Comparison of ENCODE assay signal across 7 cellular contexts in the genomic region with DNA sequence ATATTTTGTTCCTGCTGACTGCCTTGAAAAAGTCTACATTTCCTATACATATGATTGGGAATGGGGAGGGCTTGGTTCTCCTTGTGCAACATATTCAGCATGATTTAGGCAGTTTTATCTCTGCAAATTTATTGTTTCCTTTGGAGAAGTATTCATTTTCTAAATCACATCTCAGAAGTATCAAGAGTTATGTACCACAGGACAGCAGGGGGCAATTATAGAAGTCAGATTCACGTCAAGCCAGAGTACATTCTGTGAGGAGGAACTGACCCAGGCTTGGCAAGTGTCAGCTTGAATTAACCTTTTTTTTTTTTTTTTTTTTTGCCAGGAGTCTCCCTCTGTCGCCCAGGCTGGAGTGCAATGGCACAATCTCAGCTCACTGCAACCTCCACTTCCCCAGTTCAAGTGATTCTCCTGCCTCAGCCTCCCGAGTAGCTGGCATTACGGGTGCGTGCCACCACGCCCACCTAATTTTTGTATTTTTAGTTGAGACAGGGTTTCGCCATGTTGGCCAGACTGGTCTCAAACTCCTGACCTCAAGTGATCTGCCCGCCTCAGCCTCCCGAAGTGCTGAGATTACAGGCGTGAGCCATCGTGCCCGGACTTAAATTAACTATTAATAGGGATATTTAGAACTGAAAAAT. TPM values are rescaled to one million over a fixed set of nuclear protein-coding genes. Genes with fewer than 3 reads are reported as not detected.
DNase-seq lines count a peak whose midpoint lies in the region; ATAC-seq, FAIRE-seq and TF ChIP-seq lines count a peak whose summit lies in the region.
"Not testable (repeated sequence)": the region's sequence is repeated elsewhere in the genome, so short reads cannot be mapped to it uniquely, and the experiment has no call there.

No MANE protein-coding gene starts in this region.

- H3K79me2 ChIP-seq in SK-N-SH (ENCODE audit: insufficient read depth); endothelial cell of umbilical vein (ENCODE audit: control insufficient read depth, insufficient read depth, low read length): not testable (repeated sequence)

- H3K36me3 ChIP-seq in SK-N-SH (replicated peaks in 1 of 2; ENCODE audit: control insufficient read depth in 1 of 2, insufficient read depth in 2 of 2, low read length in 1 of 2); endothelial cell of umbilical vein (ENCODE audit: control insufficient read depth in 2 of 2, extremely low read depth in 1 of 2, insufficient read depth in 2 of 2, low read length in 2 of 2); gastrocnemius medialis: not testable (repeated sequence)

- intact Hi-C loops in activated naive CD4-positive, alpha-beta T cell treated with anti-CD3 and anti-CD28 coated beads for 36 hours (cut with micrococcal nuclease); gastrocnemius medialis (cut with DNase I; ENCODE audit: low total_unique reads): not testable (repeated sequence)
- intact Hi-C loops in endothelial cell of umbilical vein (cut with micrococcal nuclease): loop anchor here (2.0 kb wide), 1 partner anchor 17 kb away; the partner anchor contains the start of gene SMCHD1

- not testable (repeated sequence) for H3K9me1 ChIP-seq in endothelial cell of umbilical vein (replicated peaks; ENCODE audit: control insufficient read depth, extremely low read depth, insufficient read depth, low read length)

- peak; percentile 43 for FAIRE-seq in endothelial cell of umbilical vein (lab: Jason Lieb, UNC)

- peaks cover 76% of the 10 kb centered on the region for H3K4me1 Mint-ChIP-seq in activated naive CD4-positive, alpha-beta T cell treated with anti-CD3 and anti-CD28 coated beads for 36 hours (ENCODE audit: low read depth)

- TF ChIP-seq EP300 in SK-N-SH (IDR thresholded peaks at IDR 0.05; ENCODE audit: borderline replicate concordance in 1 of 2, low read depth in 1 of 2, low read length in 1 of 2): not testable (repeated sequence)

- POLR2A ChIA-PET in SK-N-SH (lab: Yijun Ruan, JAX); endothelial cell of umbilical vein (lab: Charles Lee): not testable (repeated sequence)

- H3K27me3 Mint-ChIP-seq in activated naive CD4-positive, alpha-beta T cell treated with anti-CD3 and anti-CD28 coated beads for 36 hours (ENCODE audit: low read depth): not testable (repeated sequence)

- H3K9me3 ChIP-seq in SK-N-SH; endothelial cell of umbilical vein (replicated peaks; ENCODE audit: control insufficient read depth, insufficient read depth, low read length); gastrocnemius medialis: not testable (repeated sequence)

- H3K27ac Mint-ChIP-seq in activated naive CD4-positive, alpha-beta T cell treated with anti-CD3 and anti-CD28 coated beads for 36 hours: peak overlapping the region; percentile 85

- H3K27me3 ChIP-seq in SK-N-SH (ENCODE audit: insufficient read depth); endothelial cell of umbilical vein (ENCODE audit: control insufficient read depth in 2 of 2, insufficient read depth in 2 of 2, low read length in 2 of 2); gastrocnemius medialis: not testable (repeated sequence)

- H3K4me2 ChIP-seq in SK-N-SH: not testable (repeated sequence)
- H3K4me2 ChIP-seq in endothelial cell of umbilical vein (ENCODE audit: insufficient read depth, low read length): peak overlapping the region; percentile 87

- H3K9me2 ChIP-seq in SK-N-SH: not testable (repeated sequence)

- H3K4me3 ChIP-seq in GM12875 (ENCODE audit: low read depth, low read length): peak overlapping the region; percentile 10
- peak overlapping the region; percentile 29 for H3K4me3 ChIP-seq in Jurkat, Clone E6-1 (ENCODE audit: low read length)
- not testable (repeated sequence) for H3K4me3 ChIP-seq in SK-N-SH (ENCODE audit: low read depth in 2 of 2, low read length in 1 of 2); endothelial cell of umbilical vein (replicated peaks in 1 of 3; ENCODE audit: insufficient read depth in 1 of 3, low read depth in 1 of 3, low read length in 3 of 3); gastrocnemius medialis

- not testable (repeated sequence) for H3K9ac ChIP-seq in SK-N-SH; endothelial cell of umbilical vein (replicated peaks; ENCODE audit: extremely low read depth, insufficient read depth, low read length)

- TF ChIP-seq RAD21 in SK-N-SH (IDR thresholded peaks at IDR 0.05; ENCODE audit: low read length): not testable (repeated sequence)

- TF ChIP-seq CTCF in GM12875 (IDR thresholded peaks at IDR 0.05; ENCODE audit: borderline replicate concordance, insufficient read depth, low read depth, low read length); SK-N-SH (IDR thresholded peaks at IDR 0.05); endothelial cell of umbilical vein (IDR thresholded peaks at IDR 0.05; ENCODE audit: extremely low read depth in 1 of 2, insufficient read depth in 1 of 2, low read depth in 1 of 2, low read length in 2 of 2); gastrocnemius medialis (IDR thresholded peaks at IDR 0.05 in 4 of 5, conservative IDR thresholded peaks at IDR 0.05 in 1 of 5): not testable (repeated sequence)

- H4K20me1 ChIP-seq in SK-N-SH (ENCODE audit: insufficient read depth); endothelial cell of umbilical vein (replicated peaks; ENCODE audit: control insufficient read depth, extremely low read depth, insufficient read depth, low read length): not testable (repeated sequence)

- DNase-seq in Jurkat, Clone E6-1 (ENCODE audit: low read depth, low spot score); SK-N-SH; activated naive CD4-positive, alpha-beta T cell treated with anti-CD3 and anti-CD28 coated beads for 36 hours; endothelial cell of umbilical vein (ENCODE audit: low read depth, low spot score); left lobe of liver (ENCODE audit: low spot score); gastrocnemius medialis: not testable (repeated sequence)

- in situ Hi-C loops in gastrocnemius medialis (cut with MboI; ENCODE audit: low sequenced_read_pairs in 4 of 4): not testable (repeated sequence)

- H3K27ac ChIP-seq in SK-N-SH (ENCODE audit: low read depth in 2 of 2, low read length in 1 of 2); endothelial cell of umbilical vein (ENCODE audit: insufficient read depth, low read depth, low read length): not testable (repeated sequence)
- H3K27ac ChIP-seq in gastrocnemius medialis: peak overlapping the region; percentile 61 to 78 (median 72)

- dilution Hi-C loops in endothelial cell of umbilical vein (cut with MboI; ENCODE audit: extremely low pct_ligation_motif_present, low sequenced_read_pairs): not testable (repeated sequence)

- H2AFZ ChIP-seq in SK-N-SH (ENCODE audit: low read depth): 0 out of 2 replicates have a peak overlapping the region, but pooled peaks have one; percentile 59
- H2AFZ ChIP-seq in endothelial cell of umbilical vein (ENCODE audit: low read depth, low read length): peak overlapping the region; percentile 75

- H3K4me3 Mint-ChIP-seq in activated naive CD4-positive, alpha-beta T cell treated with anti-CD3 and anti-CD28 coated beads for 36 hours: peak overlapping the region; percentile 64

- not testable (repeated sequence) for TF ChIP-seq POLR2A in endothelial cell of umbilical vein (IDR thresholded peaks at IDR 0.05; ENCODE audit: low read depth, low read length); gastrocnemius medialis (IDR thresholded peaks at IDR 0.05)

- H3F3A ChIP-seq in SK-N-SH (replicated peaks; ENCODE audit: insufficient read depth): not testable (repeated sequence)

- WGBS in SK-N-SH (ENCODE audit: low lambda C conversion rate): 93% methylated on average over 12 of the region's 12 CpGs

- ATAC-seq in left lobe of liver: peak; percentile 49
- ATAC-seq in gastrocnemius medialis: peak; percentile 36 to 45

- not testable (repeated sequence) for H3K4me1 ChIP-seq in SK-N-SH (ENCODE audit: control insufficient read depth in 1 of 2, insufficient read depth in 2 of 2, low read depth in 1 of 2, low read length in 1 of 2); gastrocnemius medialis
- peaks cover 12% of the 10 kb centered on the region for H3K4me1 ChIP-seq in endothelial cell of umbilical vein (ENCODE audit: control insufficient read depth, extremely low read depth, insufficient read depth, low read length)

- not testable (repeated sequence) for BruUV-seq in endothelial cell of umbilical vein (replicated peaks; lab: Mats Ljungman, UMichigan)

- H3K36me3 Mint-ChIP-seq in activated naive CD4-positive, alpha-beta T cell treated with anti-CD3 and anti-CD28 coated beads for 36 hours (ENCODE audit: low read depth): not testable (repeated sequence)

- H3K9me3 Mint-ChIP-seq in activated naive CD4-positive, alpha-beta T cell treated with anti-CD3 and anti-CD28 coated beads for 36 hours: not testable (repeated sequence)

- CTCF ChIA-PET in SK-N-SH (lab: Yijun Ruan, JAX): not testable (repeated sequence)
- CTCF ChIA-PET in activated naive CD4-positive, alpha-beta T cell treated with anti-CD3 and anti-CD28 coated beads for 36 hours (lab: Charles Lee): interaction anchor here (0.6 kb wide), 3 partner anchors 77 to 301 kb away, joined by 3 to 5 read pairs (median 5); no protein-coding TSS in a partner anchor
- CTCF ChIA-PET in endothelial cell of umbilical vein (lab: Charles Lee): interaction anchor here (0.6 to 0.7 kb wide), 3 partner anchors 11 to 31 kb away, joined by 3 to 4 read pairs (median 3); no protein-coding TSS in a partner anchor

RNA-seq across cellular contexts. Expression of gene SMCHD1, which starts 18.2 kb away (rescaled TPM):
- 41.8 TPM for polyA plus RNA-seq in Jurkat, Clone E6-1 (2012; ENCODE audit: insufficient read depth, insufficient read length)
- polyA plus RNA-seq in SK-N-SH (2012; rRNA removed): 8.9 and 10.9 TPM in 2 replicates
- 10.8 and 12.3 TPM in 2 replicates for polyA plus RNA-seq in SK-N-SH (2012; cell fraction: cytosol; rRNA removed)
- 9.8 and 22.0 TPM in 2 replicates for polyA plus RNA-seq in SK-N-SH (2012; cell fraction: nucleus; rRNA removed)
- total RNA-seq in activated naive CD4-positive, alpha-beta T cell treated with anti-CD3 and anti-CD28 coated beads for 36 hours: 10 to 100 TPM; 91.3 to 91.5 TPM
- total RNA-seq in endothelial cell of umbilical vein: 36.2 and 39.9 TPM in 2 replicates
- polyA plus RNA-seq in endothelial cell of umbilical vein: 4.6 and 7.4 TPM in 2 replicates
- polyA plus RNA-seq in endothelial cell of umbilical vein (2011; cell fraction: cytosol; rRNA removed): 8.4 and 9.7 TPM in 2 replicates
- 31.6 and 42.1 TPM in 2 replicates for polyA plus RNA-seq in endothelial cell of umbilical vein (2011; cell fraction: nucleus; rRNA removed)
- 14.2 and 17.7 TPM in 2 replicates for polyA plus RNA-seq in endothelial cell of umbilical vein (2012)
- polyA minus RNA-seq in endothelial cell of umbilical vein: 34.5 and 41.3 TPM in 2 replicates
- 35.9 TPM for polyA minus RNA-seq in endothelial cell of umbilical vein (2011; cell fraction: cytosol; rRNA and poly(A)+ RNA removed)
- polyA minus RNA-seq in endothelial cell of umbilical vein (2011; cell fraction: nucleus; rRNA and poly(A)+ RNA removed): 106 and 128 TPM in 2 replicates
- 15.2 TPM for total RNA-seq in left lobe of liver
- total RNA-seq in gastrocnemius medialis: 10 to 100 TPM; 16.2 to 43.6 (median 22.7) TPM
